ENCODE assay signal across 2 cellular contexts in the genomic region with DNA sequence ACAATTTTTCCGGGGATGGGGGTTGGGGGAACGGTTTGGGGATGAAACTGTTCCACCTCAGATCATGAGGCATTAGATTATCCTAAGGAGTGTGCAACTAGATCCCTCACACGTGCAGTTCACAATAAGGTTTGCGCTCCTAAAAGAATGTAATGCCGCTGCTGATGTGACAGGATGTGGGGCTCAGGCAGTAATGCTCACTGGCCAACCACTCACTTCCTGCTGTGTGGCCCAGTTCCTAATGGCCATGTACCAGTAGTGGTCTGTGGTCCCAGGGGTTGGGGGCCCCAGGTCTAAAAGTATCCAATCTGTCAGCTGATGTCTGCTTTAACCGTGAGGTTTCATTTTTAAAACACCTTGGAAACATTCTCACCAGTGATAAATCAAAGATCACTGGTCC.
TF ChIP-seq lines count a peak whose summit lies in the region.

No MANE protein-coding gene starts in this region.

TF ChIP-seq in A549, 52 proteins besides CTCF, POLR2A, EP300 and RAD21:
- TF ChIP-seq NPAS2 (CRISPR knock-in tag; IDR thresholded peaks at IDR 0.05; ENCODE audit: borderline replicate concordance) (no peak), CBX2 (IDR thresholded peaks at IDR 0.05; ENCODE audit: borderline replicate concordance, low read depth) (no peak), EHMT2 (IDR thresholded peaks at IDR 0.05; ENCODE audit: low read depth) (no peak)
- TF ChIP-seq, protein P1, sequence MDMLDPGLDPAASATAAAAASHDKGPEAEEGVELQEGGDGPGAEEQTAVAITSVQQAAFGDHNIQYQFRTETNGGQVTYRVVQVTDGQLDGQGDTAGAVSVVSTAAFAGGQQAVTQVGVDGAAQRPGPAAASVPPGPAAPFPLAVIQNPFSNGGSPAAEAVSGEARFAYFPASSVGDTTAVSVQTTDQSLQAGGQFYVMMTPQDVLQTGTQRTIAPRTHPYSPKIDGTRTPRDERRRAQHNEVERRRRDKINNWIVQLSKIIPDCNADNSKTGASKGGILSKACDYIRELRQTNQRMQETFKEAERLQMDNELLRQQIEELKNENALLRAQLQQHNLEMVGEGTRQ (IDR thresholded peaks at IDR 0.05): no peak
- TF ChIP-seq, protein P2, sequence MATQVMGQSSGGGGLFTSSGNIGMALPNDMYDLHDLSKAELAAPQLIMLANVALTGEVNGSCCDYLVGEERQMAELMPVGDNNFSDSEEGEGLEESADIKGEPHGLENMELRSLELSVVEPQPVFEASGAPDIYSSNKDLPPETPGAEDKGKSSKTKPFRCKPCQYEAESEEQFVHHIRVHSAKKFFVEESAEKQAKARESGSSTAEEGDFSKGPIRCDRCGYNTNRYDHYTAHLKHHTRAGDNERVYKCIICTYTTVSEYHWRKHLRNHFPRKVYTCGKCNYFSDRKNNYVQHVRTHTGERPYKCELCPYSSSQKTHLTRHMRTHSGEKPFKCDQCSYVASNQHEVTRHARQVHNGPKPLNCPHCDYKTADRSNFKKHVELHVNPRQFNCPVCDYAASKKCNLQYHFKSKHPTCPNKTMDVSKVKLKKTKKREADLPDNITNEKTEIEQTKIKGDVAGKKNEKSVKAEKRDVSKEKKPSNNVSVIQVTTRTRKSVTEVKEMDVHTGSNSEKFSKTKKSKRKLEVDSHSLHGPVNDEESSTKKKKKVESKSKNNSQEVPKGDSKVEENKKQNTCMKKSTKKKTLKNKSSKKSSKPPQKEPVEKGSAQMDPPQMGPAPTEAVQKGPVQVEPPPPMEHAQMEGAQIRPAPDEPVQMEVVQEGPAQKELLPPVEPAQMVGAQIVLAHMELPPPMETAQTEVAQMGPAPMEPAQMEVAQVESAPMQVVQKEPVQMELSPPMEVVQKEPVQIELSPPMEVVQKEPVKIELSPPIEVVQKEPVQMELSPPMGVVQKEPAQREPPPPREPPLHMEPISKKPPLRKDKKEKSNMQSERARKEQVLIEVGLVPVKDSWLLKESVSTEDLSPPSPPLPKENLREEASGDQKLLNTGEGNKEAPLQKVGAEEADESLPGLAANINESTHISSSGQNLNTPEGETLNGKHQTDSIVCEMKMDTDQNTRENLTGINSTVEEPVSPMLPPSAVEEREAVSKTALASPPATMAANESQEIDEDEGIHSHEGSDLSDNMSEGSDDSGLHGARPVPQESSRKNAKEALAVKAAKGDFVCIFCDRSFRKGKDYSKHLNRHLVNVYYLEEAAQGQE (IDR thresholded peaks at IDR 0.05): no peak

TF ChIP-seq in GM23338, 12 proteins besides CTCF, POLR2A, EP300 and RAD21:
- TF ChIP-seq, protein P3, sequence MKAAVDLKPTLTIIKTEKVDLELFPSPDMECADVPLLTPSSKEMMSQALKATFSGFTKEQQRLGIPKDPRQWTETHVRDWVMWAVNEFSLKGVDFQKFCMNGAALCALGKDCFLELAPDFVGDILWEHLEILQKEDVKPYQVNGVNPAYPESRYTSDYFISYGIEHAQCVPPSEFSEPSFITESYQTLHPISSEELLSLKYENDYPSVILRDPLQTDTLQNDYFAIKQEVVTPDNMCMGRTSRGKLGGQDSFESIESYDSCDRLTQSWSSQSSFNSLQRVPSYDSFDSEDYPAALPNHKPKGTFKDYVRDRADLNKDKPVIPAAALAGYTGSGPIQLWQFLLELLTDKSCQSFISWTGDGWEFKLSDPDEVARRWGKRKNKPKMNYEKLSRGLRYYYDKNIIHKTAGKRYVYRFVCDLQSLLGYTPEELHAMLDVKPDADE (IDR thresholded peaks at IDR 0.05): no peak
- TF ChIP-seq, protein P2 (IDR thresholded peaks at IDR 0.05; ENCODE audit: unreplicated experiment): no peak
- TF ChIP-seq ZNF331 (CRISPR knock-in tag; IDR thresholded peaks at IDR 0.05; ENCODE audit: low read depth) (no peak), NANOG (IDR thresholded peaks at IDR 0.05; ENCODE audit: borderline replicate concordance) (no peak), POLR2AphosphoS5 (IDR thresholded peaks at IDR 0.05; ENCODE audit: low read depth) (no peak), ZNF114 (CRISPR knock-in tag; IDR thresholded peaks at IDR 0.05) (no peak), CREB1 (CRISPR knock-in tag; IDR thresholded peaks at IDR 0.05; ENCODE audit: low read depth) (no peak), STAT1 (IDR thresholded peaks at IDR 0.05; ENCODE audit: unreplicated experiment) (no peak), EZH2 (IDR thresholded peaks at IDR 0.05; ENCODE audit: low read depth, unreplicated experiment) (no peak), JUNB (IDR thresholded peaks at IDR 0.05; ENCODE audit: unreplicated experiment) (no peak), EZH2phosphoT487 (IDR thresholded peaks at IDR 0.05; ENCODE audit: unreplicated experiment) (no peak)
- TF ChIP-seq, protein P4, sequence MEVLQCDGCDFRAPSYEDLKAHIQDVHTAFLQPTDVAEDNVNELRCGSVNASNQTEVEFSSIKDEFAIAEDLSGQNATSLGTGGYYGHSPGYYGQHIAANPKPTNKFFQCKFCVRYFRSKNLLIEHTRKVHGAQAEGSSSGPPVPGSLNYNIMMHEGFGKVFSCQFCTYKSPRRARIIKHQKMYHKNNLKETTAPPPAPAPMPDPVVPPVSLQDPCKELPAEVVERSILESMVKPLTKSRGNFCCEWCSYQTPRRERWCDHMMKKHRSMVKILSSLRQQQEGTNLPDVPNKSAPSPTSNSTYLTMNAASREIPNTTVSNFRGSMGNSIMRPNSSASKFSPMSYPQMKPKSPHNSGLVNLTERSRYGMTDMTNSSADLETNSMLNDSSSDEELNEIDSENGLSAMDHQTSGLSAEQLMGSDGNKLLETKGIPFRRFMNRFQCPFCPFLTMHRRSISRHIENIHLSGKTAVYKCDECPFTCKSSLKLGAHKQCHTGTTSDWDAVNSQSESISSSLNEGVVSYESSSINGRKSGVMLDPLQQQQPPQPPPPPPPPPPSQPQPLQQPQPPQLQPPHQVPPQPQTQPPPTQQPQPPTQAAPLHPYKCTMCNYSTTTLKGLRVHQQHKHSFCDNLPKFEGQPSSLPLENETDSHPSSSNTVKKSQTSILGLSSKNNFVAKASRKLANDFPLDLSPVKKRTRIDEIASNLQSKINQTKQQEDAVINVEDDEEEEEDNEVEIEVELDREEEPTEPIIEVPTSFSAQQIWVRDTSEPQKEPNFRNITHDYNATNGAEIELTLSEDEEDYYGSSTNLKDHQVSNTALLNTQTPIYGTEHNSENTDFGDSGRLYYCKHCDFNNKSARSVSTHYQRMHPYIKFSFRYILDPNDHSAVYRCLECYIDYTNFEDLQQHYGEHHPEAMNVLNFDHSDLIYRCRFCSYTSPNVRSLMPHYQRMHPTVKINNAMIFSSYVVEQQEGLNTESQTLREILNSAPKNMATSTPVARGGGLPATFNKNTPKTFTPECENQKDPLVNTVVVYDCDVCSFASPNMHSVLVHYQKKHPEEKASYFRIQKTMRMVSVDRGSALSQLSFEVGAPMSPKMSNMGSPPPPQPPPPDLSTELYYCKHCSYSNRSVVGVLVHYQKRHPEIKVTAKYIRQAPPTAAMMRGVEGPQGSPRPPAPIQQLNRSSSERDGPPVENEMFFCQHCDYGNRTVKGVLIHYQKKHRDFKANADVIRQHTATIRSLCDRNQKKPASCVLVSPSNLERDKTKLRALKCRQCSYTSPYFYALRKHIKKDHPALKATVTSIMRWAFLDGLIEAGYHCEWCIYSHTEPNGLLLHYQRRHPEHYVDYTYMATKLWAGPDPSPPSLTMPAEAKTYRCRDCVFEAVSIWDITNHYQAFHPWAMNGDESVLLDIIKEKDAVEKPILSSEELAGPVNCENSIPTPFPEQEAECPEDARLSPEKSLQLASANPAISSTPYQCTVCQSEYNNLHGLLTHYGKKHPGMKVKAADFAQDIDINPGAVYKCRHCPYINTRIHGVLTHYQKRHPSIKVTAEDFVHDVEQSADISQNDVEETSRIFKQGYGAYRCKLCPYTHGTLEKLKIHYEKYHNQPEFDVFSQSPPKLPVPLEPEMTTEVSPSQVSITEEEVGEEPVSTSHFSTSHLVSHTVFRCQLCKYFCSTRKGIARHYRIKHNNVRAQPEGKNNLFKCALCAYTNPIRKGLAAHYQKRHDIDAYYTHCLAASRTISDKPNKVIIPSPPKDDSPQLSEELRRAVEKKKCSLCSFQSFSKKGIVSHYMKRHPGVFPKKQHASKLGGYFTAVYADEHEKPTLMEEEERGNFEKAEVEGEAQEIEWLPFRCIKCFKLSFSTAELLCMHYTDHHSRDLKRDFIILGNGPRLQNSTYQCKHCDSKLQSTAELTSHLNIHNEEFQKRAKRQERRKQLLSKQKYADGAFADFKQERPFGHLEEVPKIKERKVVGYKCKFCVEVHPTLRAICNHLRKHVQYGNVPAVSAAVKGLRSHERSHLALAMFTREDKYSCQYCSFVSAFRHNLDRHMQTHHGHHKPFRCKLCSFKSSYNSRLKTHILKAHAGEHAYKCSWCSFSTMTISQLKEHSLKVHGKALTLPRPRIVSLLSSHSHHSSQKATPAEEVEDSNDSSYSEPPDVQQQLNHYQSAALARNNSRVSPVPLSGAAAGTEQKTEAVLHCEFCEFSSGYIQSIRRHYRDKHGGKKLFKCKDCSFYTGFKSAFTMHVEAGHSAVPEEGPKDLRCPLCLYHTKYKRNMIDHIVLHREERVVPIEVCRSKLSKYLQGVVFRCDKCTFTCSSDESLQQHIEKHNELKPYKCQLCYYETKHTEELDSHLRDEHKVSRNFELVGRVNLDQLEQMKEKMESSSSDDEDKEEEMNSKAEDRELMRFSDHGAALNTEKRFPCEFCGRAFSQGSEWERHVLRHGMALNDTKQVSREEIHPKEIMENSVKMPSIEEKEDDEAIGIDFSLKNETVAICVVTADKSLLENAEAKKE (CRISPR knock-in tag; IDR thresholded peaks at IDR 0.05): no peak
